ENCODE assay signal across 8 cellular contexts in genomic region chr17:59786536-59787319, GRCh38.
A peak's percentile ranks its signal among the peaks of the same experiment; 100 is the strongest.
DNase-seq lines count a peak whose midpoint lies in the region; ATAC-seq, FAIRE-seq and TF ChIP-seq lines count a peak whose summit lies in the region.

No MANE protein-coding gene starts in this region.

- H3K14ac ChIP-seq in IMR-90 (replicated peaks; ENCODE audit: low read depth, low read length): peak overlapping the region; percentile 92

- peaks cover 0 to 43% of the 10 kb centered on the region in 2 experiments; a peak in 2 of 4 replicates for H3K79me1 ChIP-seq in IMR-90 (ENCODE audit: low read depth in 1 of 2, low read length in 2 of 2)

- peak overlapping the region; percentile 93 for H3K4ac ChIP-seq in IMR-90 (ENCODE audit: low read depth, low read length)

- ATAC-seq in GM21717 (IDR thresholded peaks at IDR 0.05; ENCODE audit: unreplicated experiment): peak; percentile 84
- ATAC-seq in IMR-90 (ENCODE audit: low read depth): peak; percentile 89

- intact Hi-C loops in IMR-90 (cut with micrococcal nuclease): loop anchor here (1.0 to 2.0 kb wide), 2 partner anchors 34 to 51 kb away; no protein-coding TSS in a partner anchor
- intact Hi-C loops in ascending aorta (cut with DNase I): loop anchor here (2.0 to 5.0 kb wide), 2 partner anchors 34 to 50 kb away; no protein-coding TSS in a partner anchor

- no peak overlapping the region for H2AK9ac ChIP-seq in IMR-90 (replicated peaks; ENCODE audit: low read depth, low read length, poor library complexity)

- TSS peak; percentile 44 for BruUV-seq in IMR-90 (replicated peaks; lab: Mats Ljungman, UMichigan)

- FAIRE-seq in G401.6 (lab: Jason Lieb, UNC): peak; percentile 99

- TF ChIP-seq CTCF in IMR-90 (conservative IDR thresholded peaks at IDR 0.05; ENCODE audit: low read depth, low read length) (no peak), ascending aorta (IDR thresholded peaks at IDR 0.05) (no peak)

- dilution Hi-C loops in IMR-90 (cut with HindIII; ENCODE audit: low sequenced_read_pairs, unreplicated experiment): no loop called here

- H3K4me3 ChIP-seq in IMR-90 (ENCODE audit: insufficient read depth, low read depth, low read length) (peak overlapping the region; percentile 9; the same call in 1 of the 2 replicates), ascending aorta (peak overlapping the region; percentile 20 to 52)

- H4K8ac ChIP-seq in IMR-90 (ENCODE audit: low read depth in 2 of 2, low read length in 2 of 2): peak overlapping the region; percentile 79 to 94

- H4K91ac ChIP-seq in IMR-90 (ENCODE audit: insufficient read depth, low read depth, low read length): peak overlapping the region; percentile 91

- WGBS in IMR-90 (ENCODE audit: extremely low coverage in 2 of 2, insufficient read length in 1 of 2), 2 experiments: 100% methylated on average over 1 of the region's 8 CpGs; no CpG with 5 or more reads in 1 of the 2 experiments

- no peak overlapping the region for H2AFZ ChIP-seq in IMR-90 (replicated peaks; ENCODE audit: low read length, poor library complexity)

- H3K9me3 ChIP-seq in IMR-90 (ENCODE audit: control insufficient read depth, insufficient read depth, low read length) (no peaks in the 10 kb centered on the region), ascending aorta (no peaks in the 10 kb centered on the region)

- in situ Hi-C loops in IMR-90 (cut with MboI; ENCODE audit: low sequenced_read_pairs): loop anchor here (5.0 kb wide), 1 partner anchor 46 kb away; no protein-coding TSS in a partner anchor

- H3K27me3 ChIP-seq in IMR-90 (ENCODE audit: control insufficient read depth, insufficient read depth, low read length) (no peaks in the 10 kb centered on the region), ascending aorta (no peaks in the 10 kb centered on the region)

- CTCF ChIA-PET in IMR-90 (lab: Yijun Ruan, JAX): interaction anchor here (1.1 to 5.0 kb wide), 2 partner anchors 12 to 33 kb away, joined by 5 to 22 read pairs; no protein-coding TSS in a partner anchor

- peak overlapping the region; percentile 82 for H3K4me2 ChIP-seq in IMR-90 (ENCODE audit: low read depth, low read length)

- peak overlapping the region; percentile 82; the same call in 1 of the 2 replicates for H2AK5ac ChIP-seq in IMR-90 (ENCODE audit: low read depth, low read length)

- H3K9me1 ChIP-seq in IMR-90 (ENCODE audit: insufficient read depth, low read length): no peaks in the 10 kb centered on the region

- 0 out of 2 replicates have a peak, but pooled peaks have one; percentile 24 for TF ChIP-seq POLR2A in IMR-90 (IDR thresholded peaks at IDR 0.05; ENCODE audit: low read depth, low read length)

- H4K5ac ChIP-seq in IMR-90 (ENCODE audit: low read depth, low read length): peak overlapping the region; percentile 94

- peak overlapping the region; percentile 97 for H2BK20ac ChIP-seq in IMR-90 (ENCODE audit: low read depth, low read length)

- H3K23ac ChIP-seq in IMR-90 (ENCODE audit: low read depth, low read length): peak overlapping the region; percentile 92; the same call in 1 of the 2 replicates

- H3K36me3 ChIP-seq in IMR-90 (ENCODE audit: control insufficient read depth, insufficient read depth, low read length): no peaks in the 10 kb centered on the region
- no peaks in the 10 kb centered on the region for H3K36me3 ChIP-seq in ascending aorta

- POLR2A ChIA-PET in IMR-90 (lab: Charles Lee; ENCODE audit: unreplicated experiment): interaction anchor here (0.6 to 2.4 kb wide), 4 partner anchors 32 to 52 kb away, joined by 4 to 68 read pairs (median 9); no protein-coding TSS in a partner anchor

- peak; percentile 23 for TF ChIP-seq RAD21 in IMR-90 (IDR thresholded peaks at IDR 0.05; ENCODE audit: low read length)

- no peaks in the 10 kb centered on the region for H4K20me1 ChIP-seq in IMR-90 (ENCODE audit: insufficient read depth, low read length)

- H3K27ac ChIP-seq in IMR-90 (ENCODE audit: insufficient read depth, low read length) (peak overlapping the region; percentile 93), ascending aorta (peak overlapping the region; percentile 77 to 88)

- H2BK120ac ChIP-seq in IMR-90 (ENCODE audit: low read depth, low read length): peak overlapping the region; percentile 98

- peak overlapping the region; percentile 76 for H2BK15ac ChIP-seq in IMR-90 (ENCODE audit: low read depth, low read length)

- H3K56ac ChIP-seq in IMR-90 (ENCODE audit: extremely low read depth, insufficient read depth, low read length): peak overlapping the region; percentile 96

- H3K9ac ChIP-seq in IMR-90 (ENCODE audit: low read depth, low read length): peak overlapping the region; percentile 94

- peaks cover 16% of the 10 kb centered on the region for H3K4me1 ChIP-seq in IMR-90 (ENCODE audit: control insufficient read depth, insufficient read depth, low read length)
- peaks cover 7 to 50% of the 10 kb centered on the region in 2 donors for H3K4me1 ChIP-seq in ascending aorta

- H2BK5ac ChIP-seq in IMR-90 (ENCODE audit: low read depth, low read length, poor library complexity, severe bottlenecking): peak overlapping the region; percentile 100

- H3K18ac ChIP-seq in IMR-90 (ENCODE audit: low read depth, low read length): peak overlapping the region; percentile 99

- peak; percentile 100 for DNase-seq in IMR-90
- peak; percentile 71 for DNase-seq in T follicular helper cell (ENCODE audit: low read depth)
- DNase-seq in ascending aorta (ENCODE audit: low spot score in 2 of 2): peak; percentile 35 to 88
- peak; percentile 41 for DNase-seq in iPS DF 4.7 (ENCODE audit: extremely low read depth, low spot score)
- peak; percentile 98 for DNase-seq in smooth muscle cell of the brain vasculature (ENCODE audit: low read depth, low spot score)
- DNase-seq in NCI-H82 treated with DMSO at 0.1 percent for 48 hours (lab: John Stamatoyannopoulos, UW; ENCODE audit: unreplicated experiment): no peak

TF ChIP-seq in IMR-90, 13 proteins besides CTCF, POLR2A, EP300 and RAD21:
- TF ChIP-seq MAZ (IDR thresholded peaks at IDR 0.05; ENCODE audit: borderline replicate concordance, low read depth, low read length) (peak; percentile 59), SMC3 (IDR thresholded peaks at IDR 0.05; ENCODE audit: low read depth, low read length) (peak; percentile 29; the same call in 1 of the 2 replicates), MXI1 (IDR thresholded peaks at IDR 0.05; ENCODE audit: borderline replicate concordance, low read depth, low read length) (no peak), ELK1 (IDR thresholded peaks at IDR 0.05; ENCODE audit: borderline replicate concordance, low read depth, low read length) (no peak), NFE2L2 (IDR thresholded peaks at IDR 0.05; ENCODE audit: low read depth, low read length) (peak; percentile 42; the same call in 1 of the 2 replicates), CEBPB (IDR thresholded peaks at IDR 0.05; ENCODE audit: low read depth, low read length) (peak; percentile 97), USF2 (IDR thresholded peaks at IDR 0.05; ENCODE audit: low read depth, low read length) (peak; percentile 95), MAFK (IDR thresholded peaks at IDR 0.05; ENCODE audit: low read depth, low read length) (peak; percentile 71), RCOR1 (IDR thresholded peaks at IDR 0.05; ENCODE audit: insufficient replicate concordance, low read length) (no peak), CHD1 (IDR thresholded peaks at IDR 0.05; ENCODE audit: low read depth, low read length) (peak; percentile 33; the same call in 1 of the 2 replicates), BHLHE40 (IDR thresholded peaks at IDR 0.05; ENCODE audit: low read depth, low read length) (peak; percentile 90), RFX5 (IDR thresholded peaks at IDR 0.05; ENCODE audit: low read depth, low read length) (peak; percentile 90), FOS (IDR thresholded peaks at IDR 0.05; ENCODE audit: low read depth, low read length) (peak; percentile 97)
TF ChIP-seq in IMR-90: peak in this region for 10.
